Comparison of ENCODE assay signal across 1 cellular context in the genomic region with DNA sequence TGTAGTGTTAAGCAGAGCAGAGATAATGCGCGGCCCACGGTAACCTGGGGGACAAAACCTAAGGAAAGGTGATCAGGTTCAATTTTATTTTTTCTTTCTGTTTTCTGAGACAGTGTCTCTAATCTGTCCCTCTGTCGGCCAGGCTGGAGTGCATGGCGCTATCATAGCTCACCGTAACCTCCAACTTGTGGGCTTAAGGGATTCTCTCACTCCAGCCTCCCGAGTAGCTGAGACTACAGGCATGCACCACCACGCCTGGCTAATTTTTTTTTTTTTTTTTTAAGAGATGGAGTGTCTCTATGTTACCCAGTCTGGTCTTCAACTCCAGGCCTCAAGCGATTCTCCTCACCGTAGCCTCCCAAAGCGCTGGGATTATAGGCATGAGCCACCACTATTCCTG.
TF ChIP-seq lines count a peak whose summit lies in the region.

No MANE protein-coding gene starts in this region.

TF ChIP-seq in IMR-90, 13 proteins besides CTCF, POLR2A, EP300 and RAD21 (continued from another document):
- TF ChIP-seq, protein P1, sequence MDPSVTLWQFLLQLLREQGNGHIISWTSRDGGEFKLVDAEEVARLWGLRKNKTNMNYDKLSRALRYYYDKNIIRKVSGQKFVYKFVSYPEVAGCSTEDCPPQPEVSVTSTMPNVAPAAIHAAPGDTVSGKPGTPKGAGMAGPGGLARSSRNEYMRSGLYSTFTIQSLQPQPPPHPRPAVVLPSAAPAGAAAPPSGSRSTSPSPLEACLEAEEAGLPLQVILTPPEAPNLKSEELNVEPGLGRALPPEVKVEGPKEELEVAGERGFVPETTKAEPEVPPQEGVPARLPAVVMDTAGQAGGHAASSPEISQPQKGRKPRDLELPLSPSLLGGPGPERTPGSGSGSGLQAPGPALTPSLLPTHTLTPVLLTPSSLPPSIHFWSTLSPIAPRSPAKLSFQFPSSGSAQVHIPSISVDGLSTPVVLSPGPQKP (IDR thresholded peaks at IDR 0.05; ENCODE audit: borderline replicate concordance, low read depth, low read length) = no peak
- TF ChIP-seq MAFK (IDR thresholded peaks at IDR 0.05; ENCODE audit: low read depth, low read length) (no peak), BHLHE40 (IDR thresholded peaks at IDR 0.05; ENCODE audit: low read depth, low read length) (no peak)
